11 cellular contexts compared by ENCODE assay signal in genomic region chr7:128000854-128001265, GRCh38. TPM values are rescaled to one million over a fixed set of nuclear protein-coding genes. Genes with fewer than 3 reads are reported as not detected.
DNase-seq lines count a peak whose midpoint lies in the region; ATAC-seq and TF ChIP-seq lines count a peak whose summit lies in the region.
"Had no signal": no experiment of that assay in that cellular context is flagged by ENCODE, and none has a peak within 500 bp of the region (broad histone marks: within the 10 kb centered on the region; RNA-seq: fewer than 3 reads in every experiment).

No MANE protein-coding gene starts in this region.

- no peak overlapping the region for H2AK5ac ChIP-seq in mesenchymal stem cell (ENCODE audit: low read length, severe bottlenecking)

- 94% methylated on average over 6 of the region's 6 CpGs for WGBS in mesenchymal stem cell
- 89 to 95% methylated on average over 6 of the region's 6 CpGs for WGBS in aorta, 2 donors

- H3K36me3 ChIP-seq in mesenchymal stem cell (ENCODE audit: control insufficient read depth in 1 of 2, insufficient read depth in 2 of 2, low read depth in 1 of 2, low read length in 2 of 2) (peaks cover 6 to 13% of the 10 kb centered on the region in 2 experiments), aorta (ENCODE audit: control insufficient read depth in 1 of 2, insufficient read depth in 2 of 2, low read length in 1 of 2) (peaks cover 0 to 3% of the 10 kb centered on the region in 2 donors), ascending aorta (no peaks in the 10 kb centered on the region)

- H3K9ac ChIP-seq in mesenchymal stem cell (ENCODE audit: low read length): peak overlapping the region; percentile 3

- no peak overlapping the region for H4K91ac ChIP-seq in mesenchymal stem cell (ENCODE audit: low read length)

- H3K4me3 ChIP-seq in mesenchymal stem cell (ENCODE audit: insufficient read depth in 1 of 2, low read depth in 1 of 2, low read length in 2 of 2) (peak overlapping the region in 1 of 2 experiments; percentile 28), aorta (ENCODE audit: low read length in 2 of 2) (no peak overlapping the region), ascending aorta (no peak overlapping the region)

- no peak overlapping the region for H3K27ac ChIP-seq in mesenchymal stem cell (ENCODE audit: low read length, poor library complexity, severe bottlenecking)
- H3K27ac ChIP-seq in aorta (ENCODE audit: low read depth in 1 of 2, low read length in 2 of 2): no peak overlapping the region
- H3K27ac ChIP-seq in ascending aorta: no peak overlapping the region

- peaks cover 44% of the 10 kb centered on the region for H3K79me1 ChIP-seq in mesenchymal stem cell (replicated peaks; ENCODE audit: low read length, poor library complexity, severe bottlenecking)

- intact Hi-C loops in aorta (cut with DNase I) (no loop called here), ascending aorta (cut with DNase I) (no loop called here)

- no peak overlapping the region for H3K18ac ChIP-seq in mesenchymal stem cell (ENCODE audit: low read depth in 1 of 2, low read length in 2 of 2)

- TF ChIP-seq POLR2A in GM18505 (IDR thresholded peaks at IDR 0.05; ENCODE audit: borderline replicate concordance, extremely low read depth, insufficient read depth, insufficient read length): no peak

- H2BK5ac ChIP-seq in mesenchymal stem cell (ENCODE audit: low read depth, low read length, poor library complexity, severe bottlenecking): no peak overlapping the region

- no peak for TF ChIP-seq CTCF in ascending aorta (IDR thresholded peaks at IDR 0.05)

- peak; percentile 38 for ATAC-seq in GM18505 (IDR thresholded peaks at IDR 0.05; ENCODE audit: unreplicated experiment)
- ATAC-seq in GM21786 (IDR thresholded peaks at IDR 0.05; ENCODE audit: unreplicated experiment): peak; percentile 47
- peak; percentile 68 for ATAC-seq in HG03565 (IDR thresholded peaks at IDR 0.05; ENCODE audit: unreplicated experiment)
- no peak for ATAC-seq in aorta (ENCODE audit: low FRiP score)

- H2AFZ ChIP-seq in mesenchymal stem cell (ENCODE audit: low read depth, low read length): no peak overlapping the region

- no peak overlapping the region for H3K23ac ChIP-seq in mesenchymal stem cell (ENCODE audit: low read length in 2 of 2)

- no peak overlapping the region for H2BK120ac ChIP-seq in mesenchymal stem cell (ENCODE audit: low read depth, low read length)

- no peak overlapping the region for H3K14ac ChIP-seq in mesenchymal stem cell (ENCODE audit: low read length in 2 of 2)

- H3K27me3 ChIP-seq in mesenchymal stem cell (ENCODE audit: control insufficient read depth in 1 of 2, insufficient read depth in 1 of 2, low read length in 2 of 2) (no peaks in the 10 kb centered on the region), aorta (ENCODE audit: control insufficient read depth in 1 of 2, insufficient read depth in 2 of 2, low read length in 1 of 2) (no peaks in the 10 kb centered on the region), ascending aorta (no peaks in the 10 kb centered on the region)

- no peaks in the 10 kb centered on the region for H3K9me3 ChIP-seq in mesenchymal stem cell (ENCODE audit: control insufficient read depth, low read length)
- H3K9me3 ChIP-seq in aorta (ENCODE audit: control insufficient read depth, low read length): no peaks in the 10 kb centered on the region
- H3K9me3 ChIP-seq in ascending aorta: no peaks in the 10 kb centered on the region

- H3K4me1 ChIP-seq in mesenchymal stem cell (ENCODE audit: control insufficient read depth, insufficient read depth, low read depth, low read length) (peaks cover 7% of the 10 kb centered on the region), aorta (ENCODE audit: control insufficient read depth in 1 of 2, insufficient read depth in 2 of 2, low read length in 2 of 2) (peaks cover 0 to 3% of the 10 kb centered on the region in 2 donors), ascending aorta (no peaks in the 10 kb centered on the region)

- no peak overlapping the region for H4K8ac ChIP-seq in mesenchymal stem cell (ENCODE audit: low read length)

- H3K4me2 ChIP-seq in mesenchymal stem cell (ENCODE audit: low read length, poor library complexity, severe bottlenecking): no peak overlapping the region

- H3K4ac ChIP-seq in mesenchymal stem cell (ENCODE audit: low read depth in 1 of 2, low read length in 2 of 2): no peak overlapping the region

- DNase-seq in mesenchymal stem cell (no peak), aorta (no peak), NCI-H1694 treated with DMSO at 0.1 percent for 48 hours (lab: John Stamatoyannopoulos, UW) (no peak), SKM-1 treated with dmso at 0.1 percent for 144 hours (lab: John Stamatoyannopoulos, UW; ENCODE audit: unreplicated experiment) (no peak), ascending aorta (ENCODE audit: low spot score in 2 of 2) (no peak)
- DNase-seq: CD4-positive, alpha-beta T cell; NCI-H82; occipital lobe had no signal

- H2BK12ac ChIP-seq in mesenchymal stem cell (ENCODE audit: low read length in 2 of 2): no peak overlapping the region

- H2BK15ac ChIP-seq in mesenchymal stem cell (ENCODE audit: low read depth, poor library complexity, severe bottlenecking): no peak overlapping the region

RNA-seq across cellular contexts. Expression of gene LRRC4, which starts 30.4 kb away (rescaled TPM):
- polyA plus RNA-seq in mesenchymal stem cell (2013, experiment 1 of 2): 0.23 TPM
- polyA plus RNA-seq in mesenchymal stem cell (2013, experiment 2 of 2): 0.14 TPM
- total RNA-seq in aorta (10 to 100 TPM in 1 of 2 donors, 1 to 10 TPM in 1; 5.1 to 11.2 TPM), ascending aorta (0.43 TPM)
- polyA plus RNA-seq in aorta: under 1 TPM; 0.13 TPM
